ENCODE assay signal across 8 cellular contexts in genomic region chr17:51166198-51166986, GRCh38. TPM values are rescaled to one million over a fixed set of nuclear protein-coding genes. Genes with fewer than 3 reads are reported as not detected.
DNase-seq lines count a peak whose midpoint lies in the region; ATAC-seq and TF ChIP-seq lines count a peak whose summit lies in the region.

Gene NME2, plus strand, starts transcription at chr17:51166411. Its CDS starts 420 bp downstream, at chr17:51166831.

- H3K4me3 Mint-ChIP-seq in activated CD4-positive, alpha-beta T cell treated with anti-CD3 and anti-CD28 coated beads for 36 hours: peak within 1 kb of the TSS; percentile 79

- no peak for TF ChIP-seq CTCF in coronary artery (IDR thresholded peaks at IDR 0.05)

- H3K27ac Mint-ChIP-seq in activated CD4-positive, alpha-beta T cell treated with anti-CD3 and anti-CD28 coated beads for 36 hours: peak within 1 kb of the TSS; percentile 95

- CTCF ChIA-PET in activated CD4-positive, alpha-beta T cell treated with anti-CD3 and anti-CD28 coated beads for 36 hours (lab: Charles Lee): interaction anchor here (0.9 to 2.3 kb wide), 4 partner anchors 9 to 167 kb away, joined by 3 to 8 read pairs (median 6); partner anchors contain the start of gene NME1

- peak; percentile 96 for DNase-seq in AG08395 (ENCODE audit: low spot score)
- peak; percentile 84 for DNase-seq in NCI-H345 (lab: John Stamatoyannopoulos, UW)
- DNase-seq in activated CD4-positive, alpha-beta T cell treated with anti-CD3 and anti-CD28 coated beads for 36 hours: peak; percentile 80
- peak; percentile 92 for DNase-seq in coronary artery (ENCODE audit: low spot score)
- peak; percentile 95 for DNase-seq in left colon
- peak; percentile 67 for DNase-seq in stimulated activated CD4-positive, alpha-beta T cell treated with anti-CD3 and anti-CD28 coated beads, Interleukin-1b, Interleukin-23, amount 100 ng/mL, for 48 hours

- POLR2A ChIA-PET in activated CD4-positive, alpha-beta T cell treated with anti-CD3 and anti-CD28 coated beads for 36 hours (lab: Charles Lee): interaction anchor here (2.7 kb wide), 1 partner anchor 12 kb away, joined by 23 read pairs; the partner anchor contains the start of gene NME1

- peaks cover 31% of the 10 kb centered on the region for H3K4me1 Mint-ChIP-seq in activated CD4-positive, alpha-beta T cell treated with anti-CD3 and anti-CD28 coated beads for 36 hours

- H3K9me3 Mint-ChIP-seq in activated CD4-positive, alpha-beta T cell treated with anti-CD3 and anti-CD28 coated beads for 36 hours (ENCODE audit: low read depth): no peaks in the 10 kb centered on the region

- H3K36me3 Mint-ChIP-seq in activated CD4-positive, alpha-beta T cell treated with anti-CD3 and anti-CD28 coated beads for 36 hours (ENCODE audit: low read depth): peaks cover 64% of the 10 kb centered on the region

- peak within 1 kb of the TSS; percentile 92 to 93 for H3K27ac ChIP-seq in coronary artery

- intact Hi-C loops in activated CD4-positive, alpha-beta T cell treated with anti-CD3 and anti-CD28 coated beads for 36 hours (cut with DNase I, micrococcal nuclease): loop anchor here (1.0 to 5.0 kb wide), 6 partner anchors 13 to 300 kb away; partner anchors contain the start of genes MBTD1 (in 2 of the 2), NME1 (in 2 of the 2), UTP18 (in 2 of the 2) and SPAG9 (in 1 of the 2)
- intact Hi-C loops in left colon (cut with DNase I, micrococcal nuclease): no loop called here

- H3K4me3 ChIP-seq in coronary artery: peak within 1 kb of the TSS; percentile 88

- ATAC-seq in GM18858 (IDR thresholded peaks at IDR 0.05; ENCODE audit: unreplicated experiment) (peak; percentile 72), HG03066 (IDR thresholded peaks at IDR 0.05; ENCODE audit: low read depth, unreplicated experiment) (peak; percentile 78), left colon (peak; percentile 90)
- ATAC-seq in activated CD4-positive, alpha-beta T cell treated with anti-CD3 and anti-CD28 coated beads for 36 hours: peak; percentile 76

- H3K27me3 Mint-ChIP-seq in activated CD4-positive, alpha-beta T cell treated with anti-CD3 and anti-CD28 coated beads for 36 hours: no peaks in the 10 kb centered on the region

RNA-seq across cellular contexts. Expression of gene NME2, which starts in this region (rescaled TPM):
- total RNA-seq in activated CD4-positive, alpha-beta T cell treated with anti-CD3 and anti-CD28 coated beads for 36 hours: 100 to 1,000 TPM; 703 to 827 TPM
- 100 to 1,000 TPM; 345 to 403 TPM for total RNA-seq in left colon

Comparison
In these comparisons a context has a peak if more than half of its experiments do, and no peak if none do; other contexts are left out.
1. Peak in every context shown above with its lines: DNase-seq, ATAC-seq, H3K4me3 ChIP-seq and H3K27ac ChIP-seq.
2. intact Hi-C loops: an anchor here in activated CD4-positive, alpha-beta T cell treated with anti-CD3 and anti-CD28 coated beads for 36 hours (1.0 to 5.0 kb wide); none called in left colon.